Comparison of ENCODE assay signal across 16 cellular contexts in the genomic region with DNA sequence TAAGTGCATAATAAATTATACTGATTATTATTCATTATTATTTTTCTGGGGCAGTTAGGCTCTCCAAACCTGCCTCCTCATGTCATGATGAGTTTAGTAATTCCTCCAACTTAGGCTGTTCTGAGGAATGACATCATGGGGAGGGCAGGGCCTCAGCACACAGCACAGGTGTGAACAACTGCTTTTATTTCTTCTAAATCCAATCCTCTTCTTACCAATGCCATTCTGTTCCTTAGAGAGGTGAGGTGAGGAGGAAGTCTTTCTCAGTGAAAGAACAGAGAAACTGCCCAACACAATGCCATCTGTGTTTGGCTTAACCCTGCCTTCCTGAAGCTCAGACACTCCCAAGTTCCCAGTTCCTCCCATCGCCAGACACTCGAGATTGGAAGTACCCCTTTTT. TPM values are rescaled to one million over a fixed set of nuclear protein-coding genes. Genes with fewer than 3 reads are reported as not detected.
DNase-seq lines count a peak whose midpoint lies in the region; ATAC-seq and TF ChIP-seq lines count a peak whose summit lies in the region.
"Had no signal": no experiment of that assay in that cellular context is flagged by ENCODE, and none has a peak within 500 bp of the region (broad histone marks: within the 10 kb centered on the region; RNA-seq: fewer than 3 reads in every experiment).

No MANE protein-coding gene starts in this region.

- TF ChIP-seq POLR2A in esophagus squamous epithelium (IDR thresholded peaks at IDR 0.05): peak in 1 of 4 donors; percentile 34

- H3K36me3 Mint-ChIP-seq in osteocyte (ENCODE audit: unreplicated experiment) (peaks cover 30% of the 10 kb centered on the region), immature natural killer cell (peaks cover 9 to 15% (median 9%) of the 10 kb centered on the region in 3 donors)

- peak overlapping the region; percentile 89 for H3K27ac ChIP-seq in left ventricle myocardium inferior (replicated peaks)
- H3K27ac ChIP-seq in esophagus squamous epithelium: peak overlapping the region; percentile 90 to 99 (median 93)

- no peaks in the 10 kb centered on the region for H3K27me3 ChIP-seq in left ventricle myocardium inferior (ENCODE audit: low read depth)
- no peaks in the 10 kb centered on the region for H3K27me3 ChIP-seq in esophagus squamous epithelium

- peak overlapping the region; percentile 87 for H3K27ac Mint-ChIP-seq in osteocyte (ENCODE audit: unreplicated experiment)
- no peak overlapping the region for H3K27ac Mint-ChIP-seq in immature natural killer cell

- H3K4me1 ChIP-seq in left ventricle myocardium inferior: peaks cover 56% of the 10 kb centered on the region
- peaks cover 39 to 91% (median 51%) of the 10 kb centered on the region in 3 donors for H3K4me1 ChIP-seq in esophagus squamous epithelium

- no peaks in the 10 kb centered on the region for H3K9me3 ChIP-seq in left ventricle myocardium inferior (replicated peaks)
- H3K9me3 ChIP-seq in esophagus squamous epithelium: no peaks in the 10 kb centered on the region

- peaks cover 56% of the 10 kb centered on the region for H3K4me1 Mint-ChIP-seq in osteocyte (ENCODE audit: unreplicated experiment)
- peaks cover 8 to 20% of the 10 kb centered on the region in 2 donors for H3K4me1 Mint-ChIP-seq in immature natural killer cell

- H3K36me3 ChIP-seq in left ventricle myocardium inferior: peaks cover 28% of the 10 kb centered on the region
- peaks cover 5 to 30% (median 12%) of the 10 kb centered on the region in 3 donors for H3K36me3 ChIP-seq in esophagus squamous epithelium

- H3K27me3 Mint-ChIP-seq in osteocyte (ENCODE audit: unreplicated experiment) (no peaks in the 10 kb centered on the region), immature natural killer cell (ENCODE audit: low read depth in 3 of 3) (peaks cover 0 to 8% (median 0%) of the 10 kb centered on the region in 3 donors)

- H3K9me3 Mint-ChIP-seq in osteocyte (ENCODE audit: unreplicated experiment) (no peaks in the 10 kb centered on the region), immature natural killer cell (no peaks in the 10 kb centered on the region)

- TF ChIP-seq CTCF in left ventricle myocardium inferior (IDR thresholded peaks at IDR 0.05; ENCODE audit: borderline replicate concordance) (no peak), esophagus squamous epithelium (IDR thresholded peaks at IDR 0.05) (no peak), osteocyte (IDR thresholded peaks at IDR 0.05) (no peak)

- H3K4me3 ChIP-seq in left ventricle myocardium inferior: no peak overlapping the region
- H3K4me3 ChIP-seq in esophagus squamous epithelium: no peak overlapping the region

- 16 to 24% methylated on average over 2 of the region's 2 CpGs for WGBS in esophagus squamous epithelium, 2 donors

- no peak for ATAC-seq in left ventricle myocardium superior
- no peak for ATAC-seq in GM21390 (IDR thresholded peaks at IDR 0.05; ENCODE audit: unreplicated experiment)
- ATAC-seq: HCT116, sciatic nerve had no signal

- H3K4me3 Mint-ChIP-seq in osteocyte (ENCODE audit: unreplicated experiment) (no peak overlapping the region), immature natural killer cell (no peak overlapping the region)

- DNase-seq in left ventricle myocardium inferior: no peak
- no peak for DNase-seq in left ventricle myocardium superior
- DNase-seq in esophagus squamous epithelium (lab: John Stamatoyannopoulos, UW): no peak
- no peak for DNase-seq in osteocyte (ENCODE audit: extremely low spot score, unreplicated experiment)
- DNase-seq in NAMALWA (ENCODE audit: low spot score): no peak
- no peak for DNase-seq in NCI-H128 (lab: John Stamatoyannopoulos, UW; ENCODE audit: unreplicated experiment)
- DNase-seq in immature natural killer cell: no peak
- DNase-seq: ACHN; activated CD8-positive, alpha-beta memory T cell treated with anti-CD3 and anti-CD28 coated beads for 24 hours; activated naive CD4-positive, alpha-beta T cell; Kasumi-1; NCI-H187 treated with DMSO at 0.1 percent for 48 hours; NCI-H748 treated with DMSO at 0.1 percent for 48 hours had no signal

- intact Hi-C loops in left ventricle myocardium inferior (cut with micrococcal nuclease) (no loop called here), left ventricle myocardium superior (cut with micrococcal nuclease) (no loop called here), esophagus squamous epithelium (cut with DNase I) (no loop called here)

RNA-seq across cellular contexts. Expression of a gene that starts 45.4 kb away (rescaled TPM):
- total RNA-seq in left ventricle myocardium inferior: 51.2 TPM
- total RNA-seq in left ventricle myocardium superior: 59.1 TPM
- total RNA-seq in esophagus squamous epithelium: 10 to 100 TPM; 53.7 to 92.8 (median 79.8) TPM
- total RNA-seq in osteocyte: 187 and 189 TPM in 2 replicates
- 10 to 100 TPM; 36.6 to 90.0 (median 39.5) TPM for polyA plus RNA-seq in immature natural killer cell
